ENCODE assay signal across 1 cellular context in genomic region chr1:26706315-26706714, GRCh38.
TF ChIP-seq lines count a peak whose summit lies in the region.

No MANE protein-coding gene starts in this region.

TF ChIP-seq in GM23338, 12 proteins besides CTCF, POLR2A, EP300 and RAD21 (continued from another document):
- TF ChIP-seq ZNF462 (CRISPR knock-in tag; IDR thresholded peaks at IDR 0.05): no peak
- TF ChIP-seq ZNF114 (CRISPR knock-in tag; IDR thresholded peaks at IDR 0.05): no peak
- no peak for TF ChIP-seq NANOG (IDR thresholded peaks at IDR 0.05; ENCODE audit: borderline replicate concordance)
- no peak for TF ChIP-seq POLR2AphosphoS5 (IDR thresholded peaks at IDR 0.05; ENCODE audit: low read depth)
- TF ChIP-seq ETS1 (IDR thresholded peaks at IDR 0.05): no peak
- TF ChIP-seq JUNB (IDR thresholded peaks at IDR 0.05; ENCODE audit: unreplicated experiment): no peak
- TF ChIP-seq EZH2 (IDR thresholded peaks at IDR 0.05; ENCODE audit: low read depth, unreplicated experiment): no peak
TF ChIP-seq in GM23338: peak in this region for 0.
